In genomic region chr1:12594490-12594889, GRCh38 we compare ENCODE assay signal across 9 cellular contexts. TPM values are rescaled to one million over a fixed set of nuclear protein-coding genes. Genes with fewer than 3 reads are reported as not detected.
A peak's percentile ranks its signal among the peaks of the same experiment; 100 is the strongest.
DNase-seq lines count a peak whose midpoint lies in the region; ATAC-seq and TF ChIP-seq lines count a peak whose summit lies in the region.
"Had no signal": no experiment of that assay in that cellular context is flagged by ENCODE, and none has a peak within 500 bp of the region (broad histone marks: within the 10 kb centered on the region; RNA-seq: fewer than 3 reads in every experiment).

No MANE protein-coding gene starts in this region.

- no peak for TF ChIP-seq CTCF in kidney epithelial cell (IDR thresholded peaks at IDR 0.05; ENCODE audit: insufficient read depth, low read length, poor library complexity, severe bottlenecking)
- no peak for TF ChIP-seq CTCF in foreskin keratinocyte (conservative IDR thresholded peaks at IDR 0.05)

- peaks cover 7% of the 10 kb centered on the region for H3K36me3 Mint-ChIP-seq in activated CD4-positive, alpha-beta T cell treated with anti-CD3 and anti-CD28 coated beads for 36 hours (ENCODE audit: low read depth)
- H3K36me3 Mint-ChIP-seq in activated naive CD8-positive, alpha-beta T cell treated with anti-CD3 and anti-CD28 coated beads for 36 hours: peaks cover 37% of the 10 kb centered on the region

- H3K36me3 ChIP-seq in kidney epithelial cell (ENCODE audit: control insufficient read depth, insufficient read depth, low read length) (no peaks in the 10 kb centered on the region), subcutaneous abdominal adipose tissue (ENCODE audit: control insufficient read depth in 5 of 5, insufficient read depth in 5 of 5, low read length in 5 of 5) (peaks cover 0 to 23% (median 10%) of the 10 kb centered on the region in 5 donors)

- H3K9me3 ChIP-seq in subcutaneous abdominal adipose tissue (ENCODE audit: control insufficient read depth in 5 of 5, low read length in 5 of 5): no peaks in the 10 kb centered on the region

- no peak for DNase-seq in activated CD4-positive, alpha-beta T cell treated with anti-CD3 and anti-CD28 coated beads for 36 hours
- DNase-seq in activated CD4-positive, alpha-beta T cell treated with anti-CD3 and anti-CD28 coated beads for 4 hours: no peak
- DNase-seq in activated naive CD8-positive, alpha-beta T cell treated with anti-CD3 and anti-CD28 coated beads for 36 hours: no peak
- DNase-seq in kidney epithelial cell (ENCODE audit: low read depth) (no peak), foreskin keratinocyte (no peak), NCI-H510A treated with DMSO at 0.1 percent for 48 hours (lab: John Stamatoyannopoulos, UW) (no peak)

- CTCF ChIA-PET in activated CD4-positive, alpha-beta T cell treated with anti-CD3 and anti-CD28 coated beads for 36 hours (lab: Charles Lee): interaction anchor here (0.5 to 0.7 kb wide), 4 partner anchors 16 to 323 kb away, joined by 3 read pairs; no protein-coding TSS in a partner anchor

- H3K4me3 ChIP-seq in kidney epithelial cell (ENCODE audit: low read depth, low read length): peak overlapping the region; percentile 29
- H3K4me3 ChIP-seq in subcutaneous abdominal adipose tissue (ENCODE audit: low read depth in 1 of 5, low read length in 5 of 5): peak overlapping the region in 4 of 5 donors; percentile 12 to 46 (median 34)

- intact Hi-C loops in activated CD4-positive, alpha-beta T cell treated with anti-CD3 and anti-CD28 coated beads for 36 hours (cut with DNase I, micrococcal nuclease): no loop called here

- no peaks in the 10 kb centered on the region for H3K9me3 Mint-ChIP-seq in activated CD4-positive, alpha-beta T cell treated with anti-CD3 and anti-CD28 coated beads for 36 hours (ENCODE audit: low read depth)
- no peaks in the 10 kb centered on the region for H3K9me3 Mint-ChIP-seq in activated naive CD8-positive, alpha-beta T cell treated with anti-CD3 and anti-CD28 coated beads for 36 hours

- H3K4me1 ChIP-seq in subcutaneous abdominal adipose tissue (ENCODE audit: control insufficient read depth in 5 of 5, insufficient read depth in 5 of 5, low read length in 5 of 5) (peaks cover 33 to 92% (median 88%) of the 10 kb centered on the region in 5 donors), foreskin keratinocyte (peaks cover 5% of the 10 kb centered on the region)

- POLR2A ChIA-PET in activated CD4-positive, alpha-beta T cell treated with anti-CD3 and anti-CD28 coated beads for 36 hours (lab: Charles Lee): no interaction called here

- H3K27me3 Mint-ChIP-seq in activated CD4-positive, alpha-beta T cell treated with anti-CD3 and anti-CD28 coated beads for 36 hours: no peaks in the 10 kb centered on the region
- H3K27me3 Mint-ChIP-seq in activated naive CD8-positive, alpha-beta T cell treated with anti-CD3 and anti-CD28 coated beads for 36 hours: no peaks in the 10 kb centered on the region

- peak overlapping the region in 3 of 5 donors; percentile 3 to 54 (median 43) for H3K9ac ChIP-seq in subcutaneous abdominal adipose tissue (ENCODE audit: low read length in 5 of 5)

- H3K27ac ChIP-seq in subcutaneous abdominal adipose tissue (ENCODE audit: low read depth, low read length) (peak overlapping the region; percentile 95), foreskin keratinocyte (no peak overlapping the region)

- peak overlapping the region; percentile 24 for H3K27ac Mint-ChIP-seq in activated CD4-positive, alpha-beta T cell treated with anti-CD3 and anti-CD28 coated beads for 36 hours
- peak overlapping the region; percentile 72 for H3K27ac Mint-ChIP-seq in activated naive CD8-positive, alpha-beta T cell treated with anti-CD3 and anti-CD28 coated beads for 36 hours

- H3K27me3 ChIP-seq in kidney epithelial cell (ENCODE audit: control insufficient read depth, insufficient read depth, low read length) (no peaks in the 10 kb centered on the region), subcutaneous abdominal adipose tissue (ENCODE audit: control insufficient read depth in 5 of 5, insufficient read depth in 4 of 5, low read length in 5 of 5) (no peaks in the 10 kb centered on the region), foreskin keratinocyte (peaks cover 34% of the 10 kb centered on the region)

- no peak for ATAC-seq in activated CD4-positive, alpha-beta T cell treated with anti-CD3 and anti-CD28 coated beads for 36 hours
- ATAC-seq in HG03135 (IDR thresholded peaks at IDR 0.05; ENCODE audit: unreplicated experiment): no peak
- no peak for ATAC-seq in foreskin keratinocyte

- H3K4me1 Mint-ChIP-seq in activated CD4-positive, alpha-beta T cell treated with anti-CD3 and anti-CD28 coated beads for 36 hours: peaks cover 26% of the 10 kb centered on the region
- peaks cover 45% of the 10 kb centered on the region for H3K4me1 Mint-ChIP-seq in activated naive CD8-positive, alpha-beta T cell treated with anti-CD3 and anti-CD28 coated beads for 36 hours

- H3K4me3 Mint-ChIP-seq in activated CD4-positive, alpha-beta T cell treated with anti-CD3 and anti-CD28 coated beads for 36 hours: peak overlapping the region; percentile 52
- peak overlapping the region; percentile 69 for H3K4me3 Mint-ChIP-seq in activated naive CD8-positive, alpha-beta T cell treated with anti-CD3 and anti-CD28 coated beads for 36 hours

RNA-seq across cellular contexts. Expression of gene DHRS3, which starts 23.5 kb away (rescaled TPM):
- 10 to 100 TPM; 33.3 to 34.6 TPM for total RNA-seq in activated CD4-positive, alpha-beta T cell treated with anti-CD3 and anti-CD28 coated beads for 36 hours
- total RNA-seq in activated naive CD8-positive, alpha-beta T cell treated with anti-CD3 and anti-CD28 coated beads for 36 hours: 100 to 1,000 TPM; 163 to 167 TPM
- total RNA-seq in kidney epithelial cell (37.4 and 41.2 TPM in 2 replicates), foreskin keratinocyte (2.6 and 6.4 TPM in 2 replicates)
- 3.2 and 7.0 TPM in 2 replicates for polyA plus RNA-seq in foreskin keratinocyte

RNA-seq across cellular contexts. Expression of gene AADACL4, which starts 49.4 kb away (rescaled TPM):
- total RNA-seq in activated CD4-positive, alpha-beta T cell treated with anti-CD3 and anti-CD28 coated beads for 36 hours: not detected
- not detected for total RNA-seq in activated naive CD8-positive, alpha-beta T cell treated with anti-CD3 and anti-CD28 coated beads for 36 hours
- total RNA-seq in kidney epithelial cell: not detected in 2 replicates
- not detected in 2 replicates for total RNA-seq in foreskin keratinocyte
- not detected in 2 replicates for polyA plus RNA-seq in foreskin keratinocyte
- total RNA-seq: MCF 10A had no signal
